In genomic region chr1:99525313-99525712, GRCh38 we compare ENCODE assay signal across 23 cellular contexts.
DNase-seq lines count a peak whose midpoint lies in the region; ATAC-seq and TF ChIP-seq lines count a peak whose summit lies in the region.
"Had no signal": no experiment of that assay in that cellular context is flagged by ENCODE, and none has a peak within 500 bp of the region (broad histone marks: within the 10 kb centered on the region; RNA-seq: fewer than 3 reads in every experiment).

No MANE protein-coding gene starts in this region.

- H3K9me3 ChIP-seq in left ventricle myocardium inferior (replicated peaks) (no peaks in the 10 kb centered on the region), adipocyte (ENCODE audit: control insufficient read depth, low read length) (no peaks in the 10 kb centered on the region)
- H3K9me3 ChIP-seq: BLaER1 treated with 17β-estradiol and CSF1 and Interleukin-3, amounts not matched to agents 10 nM and 100 nM had no signal

- TF ChIP-seq CTCF in left ventricle myocardium inferior (IDR thresholded peaks at IDR 0.05; ENCODE audit: borderline replicate concordance): no peak

- intact Hi-C loops in left ventricle myocardium inferior (cut with micrococcal nuclease): no loop called here
- intact Hi-C loops in cardiac septum (cut with DNase I): loop anchor here (5.0 kb wide), 2 partner anchors 38 to 348 kb away; no protein-coding TSS in a partner anchor

- H3K27ac ChIP-seq in left ventricle myocardium inferior (replicated peaks): peak overlapping the region; percentile 17
- H3K27ac ChIP-seq: BLaER1 treated with 17β-estradiol and CSF1 and Interleukin-3, amounts not matched to agents 10 nM and 100 nM; HL-60 had no signal

- peak; percentile 31 for ATAC-seq in left lobe of liver
- no peak for ATAC-seq in GM19328 (IDR thresholded peaks at IDR 0.05; ENCODE audit: unreplicated experiment)
- ATAC-seq: GM12878, Panc1 had no signal

- DNase-seq in left ventricle myocardium inferior: no peak
- DNase-seq in cardiac septum (ENCODE audit: low spot score): no peak
- DNase-seq in adipocyte (ENCODE audit: low read depth): no peak
- no peak for DNase-seq in left lobe of liver (ENCODE audit: low spot score)
- no peak for DNase-seq in NOMO-1 treated with dmso at 0.1 percent for 144 hours (lab: John Stamatoyannopoulos, UW; ENCODE audit: unreplicated experiment)
- no peak for DNase-seq in stimulated activated CD4-positive, alpha-beta T cell treated with anti-CD3 and anti-CD28 coated beads, Interleukin-4, amount 100 ng/mL, for 4 hours
- DNase-seq: CD4-positive, alpha-beta memory T cell; COR-L47; DMS79; EL; GDM1; Karpas-422; NCI-H1092 treated with DMSO at 0.1 percent for 48 hours; NCI-H1436 treated with DMSO at 0.1 percent for 48 hours; NCI-H187 treated with DMSO at 0.1 percent for 48 hours; NCI-H2107; NCI-H774; SHP77 treated with DMSO at 0.1 percent for 48 hours had no signal

- no peaks in the 10 kb centered on the region for H3K36me3 ChIP-seq in left ventricle myocardium inferior
- H3K36me3 ChIP-seq in adipocyte (ENCODE audit: control insufficient read depth, insufficient read depth, low read length, severe bottlenecking): no peaks in the 10 kb centered on the region
- H3K36me3 ChIP-seq: BLaER1 treated with 17β-estradiol and CSF1 and Interleukin-3, amounts not matched to agents 10 nM and 100 nM had no signal

- H3K27me3 ChIP-seq in left ventricle myocardium inferior (ENCODE audit: low read depth) (no peaks in the 10 kb centered on the region), adipocyte (replicated peaks; ENCODE audit: control insufficient read depth, insufficient read depth, low read length) (no peaks in the 10 kb centered on the region)
- H3K27me3 ChIP-seq: BLaER1 treated with 17β-estradiol and CSF1 and Interleukin-3, amounts not matched to agents 10 nM and 100 nM had no signal

- H3K4me3 ChIP-seq in left ventricle myocardium inferior (no peak overlapping the region), adipocyte (ENCODE audit: low read length) (peak overlapping the region; percentile 31)
- H3K4me3 ChIP-seq: BLaER1 treated with 17β-estradiol and CSF1 and Interleukin-3, amounts not matched to agents 10 nM and 100 nM; GM12878 had no signal

- peaks cover 13% of the 10 kb centered on the region for H3K4me1 ChIP-seq in left ventricle myocardium inferior
- peaks cover 16% of the 10 kb centered on the region for H3K4me1 ChIP-seq in adipocyte (ENCODE audit: control insufficient read depth, insufficient read depth, low read length)
- H3K4me1 ChIP-seq: BLaER1 treated with 17β-estradiol and CSF1 and Interleukin-3, amounts not matched to agents 10 nM and 100 nM had no signal

- peak overlapping the region; percentile 51 for H3K9ac ChIP-seq in adipocyte (ENCODE audit: low read length)
- H3K9ac ChIP-seq: BLaER1 treated with 17β-estradiol and CSF1 and Interleukin-3, amounts not matched to agents 10 nM and 100 nM had no signal
